ENCODE assay signal across 1 cellular context in genomic region chr6:141077355-141078333, GRCh38.
TF ChIP-seq lines count a peak whose summit lies in the region.

No MANE protein-coding gene starts in this region.

TF ChIP-seq in HepG2, 621 proteins besides CTCF, POLR2A, EP300 and RAD21 (continued from another document and continues in another):
- TF ChIP-seq ZNF574 (CRISPR knock-in tag; IDR thresholded peaks at IDR 0.05) (0 out of 2 replicates have a peak, but pooled peaks have one; percentile 45), HHEX (CRISPR knock-in tag; IDR thresholded peaks at IDR 0.05) (no peak), FLYWCH1 (CRISPR knock-in tag; IDR thresholded peaks at IDR 0.05) (no peak), ZNF513 (CRISPR knock-in tag; conservative IDR thresholded peaks at IDR 0.05) (no peak), ZNF691 (CRISPR knock-in tag; IDR thresholded peaks at IDR 0.05; ENCODE audit: borderline replicate concordance, low read depth) (no peak), BRCA1 (CRISPR knock-in tag; IDR thresholded peaks at IDR 0.05) (no peak), NFYC (CRISPR knock-in tag; IDR thresholded peaks at IDR 0.05) (no peak), ZNF225 (CRISPR knock-in tag; IDR thresholded peaks at IDR 0.05) (no peak), TRIM22 (IDR thresholded peaks at IDR 0.05) (no peak), CERS6 (CRISPR knock-in tag; IDR thresholded peaks at IDR 0.05) (no peak), ZNF891 (CRISPR knock-in tag; IDR thresholded peaks at IDR 0.05) (no peak), DR1 (CRISPR knock-in tag; IDR thresholded peaks at IDR 0.05) (peak; percentile 55; the same call in 1 of the 2 replicates), MED13 (CRISPR knock-in tag; IDR thresholded peaks at IDR 0.05) (no peak), ZNF446 (CRISPR knock-in tag; IDR thresholded peaks at IDR 0.05) (no peak), ZNF292 (CRISPR knock-in tag; IDR thresholded peaks at IDR 0.05; ENCODE audit: borderline replicate concordance, low read depth) (0 out of 2 replicates have a peak, but pooled peaks have one; percentile 49), ZBTB21 (CRISPR knock-in tag; IDR thresholded peaks at IDR 0.05) (no peak), SRY (CRISPR knock-in tag; IDR thresholded peaks at IDR 0.05) (no peak), ZNF678 (CRISPR knock-in tag; IDR thresholded peaks at IDR 0.05) (no peak), TRAFD1 (CRISPR knock-in tag; IDR thresholded peaks at IDR 0.05; ENCODE audit: borderline replicate concordance) (no peak), JUN (CRISPR knock-in tag; IDR thresholded peaks at IDR 0.05) (no peak), ZGPAT (CRISPR knock-in tag; IDR thresholded peaks at IDR 0.05) (no peak), MNT (IDR thresholded peaks at IDR 0.05) (no peak), TAF15 (IDR thresholded peaks at IDR 0.05; ENCODE audit: low read depth, low read length, poor library complexity, severe bottlenecking) (no peak), SRF (IDR thresholded peaks at IDR 0.05; ENCODE audit: low read depth, low read length) (no peak), XRCC5 (optimal IDR thresholded peaks at IDR 0.05; ENCODE audit: low read length) (peak; percentile 93), ZNF563 (CRISPR knock-in tag; IDR thresholded peaks at IDR 0.05) (0 out of 2 replicates have a peak, but pooled peaks have one; percentile 24), CBX2 (IDR thresholded peaks at IDR 0.05; ENCODE audit: low read depth, low read length) (no peak), CBX2 (CRISPR knock-in tag; IDR thresholded peaks at IDR 0.05; ENCODE audit: low read depth) (no peak), ZMYM4 (CRISPR knock-in tag; IDR thresholded peaks at IDR 0.05) (peak; percentile 82), GLMP (CRISPR knock-in tag; IDR thresholded peaks at IDR 0.05; ENCODE audit: borderline replicate concordance) (no peak), LCORL (IDR thresholded peaks at IDR 0.05) (no peak), LCORL (CRISPR knock-in tag; IDR thresholded peaks at IDR 0.05) (no peak), HOXA3 (CRISPR knock-in tag; IDR thresholded peaks at IDR 0.05) (peak; percentile 48; the same call in 1 of the 2 replicates), SPEN (CRISPR knock-in tag; IDR thresholded peaks at IDR 0.05; ENCODE audit: low read depth) (0 out of 2 replicates have a peak, but pooled peaks have one; percentile 24), ZNF263 (CRISPR knock-in tag; IDR thresholded peaks at IDR 0.05) (no peak), RNF2 (conservative IDR thresholded peaks at IDR 0.05; ENCODE audit: low read depth) (no peak), SYNCRIP (IDR thresholded peaks at IDR 0.05; ENCODE audit: insufficient read depth, low read depth, low read length) (no peak), THAP9 (CRISPR knock-in tag; IDR thresholded peaks at IDR 0.05; ENCODE audit: borderline replicate concordance) (peak; percentile 39; the same call in 1 of the 2 replicates), HNF4G (IDR thresholded peaks at IDR 0.05; ENCODE audit: borderline replicate concordance, low read depth, low read length) (no peak), HNF4G (CRISPR knock-in tag; IDR thresholded peaks at IDR 0.05; ENCODE audit: borderline replicate concordance, low read depth) (no peak), ZNF24 (IDR thresholded peaks at IDR 0.05) (no peak), ZNF350 (CRISPR knock-in tag; IDR thresholded peaks at IDR 0.05; ENCODE audit: borderline replicate concordance, low read depth) (peak; percentile 27; the same call in 1 of the 2 replicates), ZNF619 (CRISPR knock-in tag; IDR thresholded peaks at IDR 0.05) (0 out of 2 replicates have a peak, but pooled peaks have one; percentile 54), ZNF317 (CRISPR knock-in tag; IDR thresholded peaks at IDR 0.05) (no peak), KAT8 (CRISPR knock-in tag; IDR thresholded peaks at IDR 0.05) (0 out of 2 replicates have a peak, but pooled peaks have one; percentile 26), GMEB2 (CRISPR knock-in tag; IDR thresholded peaks at IDR 0.05; ENCODE audit: low read depth) (no peak), TP53 (CRISPR knock-in tag; conservative IDR thresholded peaks at IDR 0.05) (no peak), ZBTB7B (CRISPR knock-in tag; IDR thresholded peaks at IDR 0.05) (0 out of 2 replicates have a peak, but pooled peaks have one; percentile 20), EHMT2 (IDR thresholded peaks at IDR 0.05; ENCODE audit: borderline replicate concordance, low read depth, low read length) (peak; percentile 49; the same call in 1 of the 2 replicates), ARNTL (CRISPR knock-in tag; IDR thresholded peaks at IDR 0.05) (no peak)
